8 cellular contexts compared by ENCODE assay signal in the genomic region with DNA sequence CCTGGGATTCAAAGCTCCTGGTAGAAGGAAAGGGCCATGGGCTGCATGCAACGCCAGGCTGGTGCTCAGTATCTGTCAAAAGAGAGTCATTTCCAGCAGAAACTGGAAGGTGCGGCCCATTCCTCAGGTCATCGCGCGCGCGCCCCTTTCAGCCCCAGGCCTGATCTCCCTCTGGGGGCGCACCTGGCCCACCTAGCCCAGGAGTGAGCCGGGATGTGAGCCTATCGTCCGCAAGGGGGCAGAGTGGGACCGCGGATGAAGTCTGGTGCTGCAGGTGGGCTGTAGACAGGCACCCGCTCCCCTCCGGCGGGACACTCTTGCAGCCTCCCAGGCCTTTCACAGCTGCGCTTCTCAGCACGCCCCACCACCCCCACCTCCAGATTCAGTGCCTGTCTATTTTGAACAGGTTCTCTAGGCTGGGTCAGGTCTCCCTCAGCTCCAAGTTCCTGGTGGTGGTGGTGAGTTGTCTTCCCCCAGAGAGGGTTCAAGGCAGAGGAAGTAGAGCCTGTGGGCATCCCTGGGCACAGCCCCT. TPM values are rescaled to one million over a fixed set of nuclear protein-coding genes. Genes with fewer than 3 reads are reported as not detected.
DNase-seq lines count a peak whose midpoint lies in the region; ATAC-seq lines count a peak whose summit lies in the region.

No MANE protein-coding gene starts in this region.

- no peak overlapping the region for H3K27ac ChIP-seq in caudate nucleus (ENCODE audit: low read depth, low read length)

- DNase-seq in DMS 273 (lab: John Stamatoyannopoulos, UW; ENCODE audit: unreplicated experiment) = peak; percentile 90
- no peak for DNase-seq in DMS 273 treated with DMSO at 0.1 percent for 48 hours (lab: John Stamatoyannopoulos, UW)
- peak; percentile 74 for DNase-seq in NCI-H2171 treated with DMSO at 0.1 percent for 48 hours (lab: John Stamatoyannopoulos, UW)
- DNase-seq in activated CD4-positive, CD25-positive, alpha-beta regulatory T cell treated with anti-CD3 and anti-CD28 coated beads, Interleukin-2, amount 50 U/mL, for 72 hours = peak; percentile 81
- peak in 54 of 61 donors; percentile 20 to 80 (median 58) for DNase-seq in caudate nucleus (lab: John Stamatoyannopoulos, UW)
- DNase-seq in left lobe of liver (ENCODE audit: low spot score) = peak; percentile 70
- peak; percentile 57 to 75 (median 68) for DNase-seq in stimulated activated CD4-positive, alpha-beta T cell treated with anti-CD3 and anti-CD28 coated beads, TNF-alpha, amount 100 ng/mL, for 1 hour (ENCODE audit: low read depth in 3 of 3, low spot score in 1 of 3)

- peak; percentile 84 for ATAC-seq in HG02884 (IDR thresholded peaks at IDR 0.05; ENCODE audit: unreplicated experiment)
- ATAC-seq in left lobe of liver = peak; percentile 78

RNA-seq across cellular contexts. Expression of a gene that starts 5.8 kb away (rescaled TPM):
- total RNA-seq in left lobe of liver = 392 TPM

RNA-seq across cellular contexts. Expression of a gene that starts 18.2 kb away (rescaled TPM):
- total RNA-seq in left lobe of liver = 301 TPM

RNA-seq across cellular contexts. Expression of a gene that starts 26.6 kb away (rescaled TPM):
- total RNA-seq in left lobe of liver = 13.8 TPM

RNA-seq across cellular contexts. Expression of a gene that starts 27.7 kb away (rescaled TPM):
- total RNA-seq in left lobe of liver = 113 TPM

RNA-seq across cellular contexts. Expression of a gene that starts 34.3 kb away (rescaled TPM):
- total RNA-seq in left lobe of liver = 7.4 TPM
